18 cellular contexts compared by ENCODE assay signal in genomic region chr6:108873251-108873650, GRCh38. TPM values are rescaled to one million over a fixed set of nuclear protein-coding genes. Genes with fewer than 3 reads are reported as not detected.
DNase-seq lines count a peak whose midpoint lies in the region; ATAC-seq lines count a peak whose summit lies in the region.
"Had no signal": no experiment of that assay in that cellular context is flagged by ENCODE, and none has a peak within 500 bp of the region (broad histone marks: within the 10 kb centered on the region; RNA-seq: fewer than 3 reads in every experiment).

No MANE protein-coding gene starts in this region.

- no peaks in the 10 kb centered on the region for H3K27me3 Mint-ChIP-seq in T-helper 17 cell

- no peak overlapping the region for H3K4me3 Mint-ChIP-seq in T-helper 17 cell
- H3K4me3 Mint-ChIP-seq: H9, neural crest cell had no signal

- H3K9me3 ChIP-seq in T-helper 17 cell (ENCODE audit: control insufficient read depth, low read length, poor library complexity, severe bottlenecking) (no peaks in the 10 kb centered on the region), iPS-20b (ENCODE audit: insufficient read depth, low read depth, low read length) (no peaks in the 10 kb centered on the region)
- H3K9me3 ChIP-seq: esophagus muscularis mucosa, SJSA1 had no signal

- H3K27ac ChIP-seq in iPS-20b (ENCODE audit: low read length) (peak overlapping the region; percentile 0), temporal lobe (ENCODE audit: low read depth, low read length) (peak overlapping the region; percentile 76)
- H3K27ac ChIP-seq: SJSA1 had no signal

- no peak overlapping the region; the same call in 1 of the 2 replicates for H3K9ac ChIP-seq in iPS-20b (ENCODE audit: low read depth, low read length)

- H3K4me1 ChIP-seq in iPS-20b (ENCODE audit: insufficient read depth, low read length) = peaks cover 22% of the 10 kb centered on the region; the same call in 1 of the 2 replicates

- no peaks in the 10 kb centered on the region for H3K36me3 ChIP-seq in iPS-20b (ENCODE audit: insufficient read depth, low read depth, low read length)
- H3K36me3 ChIP-seq: SJSA1 had no signal

- H3K27ac Mint-ChIP-seq in T-helper 17 cell = peak overlapping the region; percentile 91

- no peak for ATAC-seq in T-helper 17 cell
- no peak for ATAC-seq in HG03460 (IDR thresholded peaks at IDR 0.05; ENCODE audit: unreplicated experiment)
- ATAC-seq in GM21447 (IDR thresholded peaks at IDR 0.05; ENCODE audit: unreplicated experiment) = no peak
- ATAC-seq in GM21528 (IDR thresholded peaks at IDR 0.05; ENCODE audit: low FRiP score, unreplicated experiment) = no peak

- peak; percentile 17 for DNase-seq in NK-92 treated with Interleukin-12 subunit alpha and Interleukin-12 subunit beta, amount 100 ng/mL, for 24 hours (lab: John Stamatoyannopoulos, UW)
- DNase-seq in NK-92 (lab: John Stamatoyannopoulos, UW; ENCODE audit: unreplicated experiment) (no peak), T-helper 17 cell (no peak)
- DNase-seq: 8988T, C1 segment of cervical spinal cord, DMS53, H9, mesenchymal stem cell, NCI-H510A, retina had no signal

- H3K27me3 ChIP-seq in iPS-20b (ENCODE audit: insufficient read depth, low read length) = no peaks in the 10 kb centered on the region
- H3K27me3 ChIP-seq: esophagus muscularis mucosa, SJSA1 had no signal

- H3K4me1 Mint-ChIP-seq in T-helper 17 cell = peaks cover 21% of the 10 kb centered on the region

- H3K36me3 Mint-ChIP-seq in T-helper 17 cell (ENCODE audit: low read depth) = peaks cover 5% of the 10 kb centered on the region

- no peak overlapping the region for H3K4me3 ChIP-seq in iPS-20b (ENCODE audit: low read length)
- H3K4me3 ChIP-seq: esophagus muscularis mucosa, SJSA1 had no signal

RNA-seq across cellular contexts. Expression of gene ARMC2, which starts 25.0 kb away (rescaled TPM):
- total RNA-seq in T-helper 17 cell (1 to 10 TPM; 6.9 to 8.7 TPM), temporal lobe (10.6 TPM)
